In genomic region chr1:59695301-59695700, GRCh38 we compare ENCODE assay signal across 18 cellular contexts.
"Had no signal": no experiment of that assay in that cellular context is flagged by ENCODE, and none has a peak within 500 bp of the region (broad histone marks: within the 10 kb centered on the region; RNA-seq: fewer than 3 reads in every experiment).

No MANE protein-coding gene starts in this region.

- H3K27me3 ChIP-seq: colonic mucosa, esophagus squamous epithelium, foreskin keratinocyte had no signal

- H3K27ac Mint-ChIP-seq: activated CD8-positive, alpha-beta T cell treated with anti-CD3 and anti-CD28 coated beads for 36 hours; activated naive CD8-positive, alpha-beta T cell; T-helper 17 cell; WTC11 had no signal

- H3K9me3 Mint-ChIP-seq: activated CD8-positive, alpha-beta T cell treated with anti-CD3 and anti-CD28 coated beads for 36 hours; activated T-cell treated with anti-CD3 and anti-CD28 coated beads, Interleukin-2, amount 50 U/mL, for 4 hours had no signal

- H3K9me3 ChIP-seq: colonic mucosa, esophagus squamous epithelium, prostate gland, thoracic aorta had no signal

- ATAC-seq: activated CD8-positive, alpha-beta T cell treated with anti-CD3 and anti-CD28 coated beads for 36 hours; activated T-cell treated with anti-CD3 and anti-CD28 coated beads, Interleukin-2, amount 50 U/mL, for 4 hours; foreskin keratinocyte; sciatic nerve; T-helper 17 cell; WTC11 had no signal

- H3K4me3 ChIP-seq: colonic mucosa, esophagus squamous epithelium, prostate gland, thoracic aorta had no signal

- H3K27ac ChIP-seq: colonic mucosa, esophagus squamous epithelium, foreskin keratinocyte, prostate gland, thoracic aorta had no signal

- H3K4me3 Mint-ChIP-seq: activated CD8-positive, alpha-beta T cell treated with anti-CD3 and anti-CD28 coated beads for 36 hours; activated naive CD8-positive, alpha-beta T cell; activated T-cell treated with anti-CD3 and anti-CD28 coated beads, Interleukin-2, amount 50 U/mL, for 4 hours; brain; T-helper 17 cell; WTC11 had no signal

- H3K36me3 ChIP-seq: colonic mucosa, esophagus squamous epithelium, prostate gland, thoracic aorta had no signal

- H3K4me1 ChIP-seq: colonic mucosa, prostate gland had no signal

- H3K36me3 Mint-ChIP-seq: activated naive CD8-positive, alpha-beta T cell; brain; WTC11 had no signal

- DNase-seq: activated CD4-positive, alpha-beta T cell treated with anti-CD3 and anti-CD28 coated beads for 4 hours; activated CD8-positive, alpha-beta T cell treated with anti-CD3 and anti-CD28 coated beads for 36 hours; activated effector memory CD4-positive, alpha-beta T cell treated with anti-CD3 and anti-CD28 coated beads, Interleukin-2, amount 50 U/mL, for 16 hours; activated T-cell treated with anti-CD3 and anti-CD28 coated beads, Interleukin-2, amount 50 U/mL, for 4 hours; amygdala; central memory CD4-positive, alpha-beta T cell; colonic mucosa; esophagus squamous epithelium; kidney glomerular epithelial cell; stimulated activated CD4-positive, alpha-beta T cell treated with anti-CD3 and anti-CD28 coated beads, Interleukin-1b, Interleukin-23, amount 100 ng/mL, for 48 hours; T-helper 17 cell had no signal

- H3K27me3 Mint-ChIP-seq: activated CD8-positive, alpha-beta T cell treated with anti-CD3 and anti-CD28 coated beads for 36 hours; activated naive CD8-positive, alpha-beta T cell; T-helper 17 cell had no signal
